In genomic region chr3:9899289-9899791, GRCh38 we compare ENCODE assay signal across 1 cellular context.
A peak's percentile ranks its signal among the peaks of the same experiment; 100 is the strongest.
TF ChIP-seq lines count a peak whose summit lies in the region.

No MANE protein-coding gene starts in this region.

TF ChIP-seq in K562, 482 proteins besides CTCF, POLR2A, EP300 and RAD21 (continues in another document):
- no peak for TF ChIP-seq KDM4B (IDR thresholded peaks at IDR 0.05; ENCODE audit: borderline replicate concordance in 2 of 2, low read depth in 1 of 2)
- TF ChIP-seq HDAC1 (IDR thresholded peaks at IDR 0.05) = peak in 1 of 2 experiments; percentile 77; a peak in 2 of 4 replicates
- TF ChIP-seq MEF2D (tag; conservative IDR thresholded peaks at IDR 0.05; ENCODE audit: low read depth) = no peak
- no peak for TF ChIP-seq KLF16 (IDR thresholded peaks at IDR 0.05)
- no peak for TF ChIP-seq ZSCAN32 (CRISPR knock-in tag; IDR thresholded peaks at IDR 0.05)
- no peak for TF ChIP-seq ZNF764 (CRISPR knock-in tag; IDR thresholded peaks at IDR 0.05; ENCODE audit: low read depth)
- TF ChIP-seq MAX (CRISPR knock-in tag; IDR thresholded peaks at IDR 0.05) = no peak
- no peak for TF ChIP-seq HMBOX1 (IDR thresholded peaks at IDR 0.05)
- 0 out of 4 replicates have a peak, but pooled peaks of 1 of the 2 experiments have one; percentile 16 for TF ChIP-seq RCOR1 (IDR thresholded peaks at IDR 0.05; ENCODE audit: borderline replicate concordance in 1 of 2, low read depth in 2 of 2, low read length in 2 of 2)
- peak; percentile 82 for TF ChIP-seq HBP1 (CRISPR knock-in tag; IDR thresholded peaks at IDR 0.05)
- no peak for TF ChIP-seq SRSF7 (optimal IDR thresholded peaks at IDR 0.05; ENCODE audit: low read depth, low read length)
- TF ChIP-seq SMAD4 (CRISPR knock-in tag; conservative IDR thresholded peaks at IDR 0.05) = no peak
- 0 out of 4 replicates have a peak, but pooled peaks of 1 of the 2 experiments have one; percentile 45 for TF ChIP-seq MCM7 (IDR thresholded peaks at IDR 0.05)
- no peak for TF ChIP-seq SOX6 (IDR thresholded peaks at IDR 0.05)
- TF ChIP-seq CREB5 (CRISPR knock-in tag; IDR thresholded peaks at IDR 0.05) = no peak
- TF ChIP-seq ARHGAP35 (IDR thresholded peaks at IDR 0.05; ENCODE audit: partially characterized antibody) = peak; percentile 50
- TF ChIP-seq MTA1 (IDR thresholded peaks at IDR 0.05; ENCODE audit: borderline replicate concordance) = peak; percentile 95
- no peak for TF ChIP-seq HMG20A (CRISPR knock-in tag; conservative IDR thresholded peaks at IDR 0.05)
- no peak for TF ChIP-seq TSHZ1 (CRISPR knock-in tag; IDR thresholded peaks at IDR 0.05)
- no peak for TF ChIP-seq YY1 (IDR thresholded peaks at IDR 0.05; ENCODE audit: borderline replicate concordance in 1 of 3, control insufficient read depth in 1 of 3, extremely low read depth in 1 of 3, insufficient read depth in 3 of 3, insufficient read length in 1 of 3, insufficient replicate concordance in 2 of 3, low read depth in 1 of 3, low read length in 2 of 3)
- TF ChIP-seq HLTF (IDR thresholded peaks at IDR 0.05) = peak; percentile 85
- no peak for TF ChIP-seq ZFP36 (IDR thresholded peaks at IDR 0.05; ENCODE audit: low read depth, low read length, partially characterized antibody)
- TF ChIP-seq CCAR2 (IDR thresholded peaks at IDR 0.05; ENCODE audit: low read depth, low read length) = no peak
- TF ChIP-seq TRIM25 (IDR thresholded peaks at IDR 0.05; ENCODE audit: borderline replicate concordance) = peak; percentile 92; the same call in 1 of the 2 replicates
- peak; percentile 53 for TF ChIP-seq PCBP2 (IDR thresholded peaks at IDR 0.05; ENCODE audit: low read depth, low read length, poor library complexity, severe bottlenecking)
- peak; percentile 89 for TF ChIP-seq ELF4 (CRISPR knock-in tag; IDR thresholded peaks at IDR 0.05)
- 0 out of 2 replicates have a peak, but pooled peaks have one; percentile 58 for TF ChIP-seq YBX1 (IDR thresholded peaks at IDR 0.05)
- TF ChIP-seq CHD2 (IDR thresholded peaks at IDR 0.05; ENCODE audit: low read depth, low read length) = no peak
- 0 out of 2 replicates have a peak, but pooled peaks have one; percentile 77 for TF ChIP-seq THRB (CRISPR knock-in tag; conservative IDR thresholded peaks at IDR 0.05)
- TF ChIP-seq NR2F6 (CRISPR knock-in tag; IDR thresholded peaks at IDR 0.05) = no peak
- TF ChIP-seq ETV6 (IDR thresholded peaks at IDR 0.05; ENCODE audit: borderline replicate concordance in 1 of 2, low read depth in 2 of 2, low read length in 1 of 2) = no peak
- no peak for TF ChIP-seq ETV6 (CRISPR knock-in tag; IDR thresholded peaks at IDR 0.05; ENCODE audit: borderline replicate concordance)
- no peak for TF ChIP-seq NCOA1 (IDR thresholded peaks at IDR 0.05; ENCODE audit: low read depth)
- no peak for TF ChIP-seq ZNF347 (CRISPR knock-in tag; IDR thresholded peaks at IDR 0.05; ENCODE audit: low read depth)
- 0 out of 2 replicates have a peak, but pooled peaks have one; percentile 17 for TF ChIP-seq ZEB2 (IDR thresholded peaks at IDR 0.05)
- peak; percentile 61; the same call in 1 of the 2 replicates for TF ChIP-seq EHMT2 (IDR thresholded peaks at IDR 0.05)
- peak; percentile 86 for TF ChIP-seq THRAP3 (IDR thresholded peaks at IDR 0.05; ENCODE audit: borderline replicate concordance)
- peak; percentile 85 for TF ChIP-seq LARP7 (IDR thresholded peaks at IDR 0.05)
- no peak for TF ChIP-seq ID3 (CRISPR knock-in tag; IDR thresholded peaks at IDR 0.05)
- TF ChIP-seq ID3 (tag; IDR thresholded peaks at IDR 0.05) = no peak
- peak; percentile 59; the same call in 1 of the 2 replicates for TF ChIP-seq ZBTB5 (IDR thresholded peaks at IDR 0.05)
- TF ChIP-seq ZBTB2 (IDR thresholded peaks at IDR 0.05) = peak; percentile 73; the same call in 1 of the 2 replicates
- TF ChIP-seq BCLAF1 (IDR thresholded peaks at IDR 0.05; ENCODE audit: borderline replicate concordance in 1 of 2, control insufficient read depth in 1 of 2, low read depth in 2 of 2, low read length in 1 of 2) = peak in 1 of 2 experiments; percentile 45; a peak in 1 of 4 replicates
- TF ChIP-seq ASH1L (IDR thresholded peaks at IDR 0.05; ENCODE audit: borderline replicate concordance, low read depth, partially characterized antibody) = no peak
- TF ChIP-seq NFIC (IDR thresholded peaks at IDR 0.05) = peak; percentile 73; the same call in 1 of the 2 replicates
- 0 out of 2 replicates have a peak, but pooled peaks have one; percentile 79 for TF ChIP-seq SMARCE1 (IDR thresholded peaks at IDR 0.05)
- peak; percentile 34; the same call in 1 of the 2 replicates for TF ChIP-seq MTA2 (IDR thresholded peaks at IDR 0.05; ENCODE audit: low read depth)
